In the genomic region with DNA sequence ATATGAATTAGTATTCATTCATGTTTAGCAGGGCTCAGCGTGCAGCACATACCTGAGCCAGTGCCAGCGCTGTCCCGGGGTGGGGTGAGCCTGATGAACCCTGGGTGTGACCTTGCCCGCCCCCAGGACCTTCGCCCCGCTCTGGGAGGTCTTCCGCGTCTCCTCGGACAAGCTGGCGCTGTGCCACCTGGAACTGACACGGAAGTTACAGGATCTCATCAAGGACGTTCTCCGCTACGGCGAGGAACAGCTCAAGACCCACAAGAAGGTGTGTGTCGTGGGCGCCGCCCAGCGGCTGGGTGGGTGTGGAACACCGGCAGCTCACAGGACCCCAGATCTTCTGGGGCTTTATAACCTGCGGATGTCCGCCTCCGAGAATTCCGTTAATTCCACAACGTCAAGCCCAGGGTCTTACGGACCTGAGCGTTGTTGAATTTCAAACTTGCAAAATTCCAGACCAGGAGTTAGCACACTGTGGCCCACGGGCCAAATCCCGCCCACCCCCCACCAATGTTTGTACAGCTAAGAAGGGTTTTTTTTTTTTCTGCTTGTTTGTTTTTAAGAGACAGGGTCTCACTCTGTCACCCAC, we compare ENCODE assay signal across 9 cellular contexts. TPM values are rescaled to one million over a fixed set of nuclear protein-coding genes. Genes with fewer than 3 reads are reported as not detected.
DNase-seq lines count a peak whose midpoint lies in the region; ATAC-seq, FAIRE-seq and TF ChIP-seq lines count a peak whose summit lies in the region.
"Had no signal": no experiment of that assay in that cellular context is flagged by ENCODE, and none has a peak within 500 bp of the region (broad histone marks: within the 10 kb centered on the region; RNA-seq: fewer than 3 reads in every experiment).

No MANE protein-coding gene starts in this region.

- intact Hi-C loops in pancreas (cut with DNase I): no loop called here

- ATAC-seq in pancreas (peak; percentile 86 to 96 (median 95)), HG03342 (IDR thresholded peaks at IDR 0.05; ENCODE audit: unreplicated experiment) (no peak), GM21390 (IDR thresholded peaks at IDR 0.05; ENCODE audit: unreplicated experiment) (no peak)

- H3K27me3 ChIP-seq in ACC112 (ENCODE audit: insufficient read depth, low read length): no peaks in the 10 kb centered on the region
- H3K27me3 ChIP-seq in cardiac muscle cell: no peaks in the 10 kb centered on the region
- no peaks in the 10 kb centered on the region for H3K27me3 ChIP-seq in pancreas

- H2AFZ ChIP-seq in ACC112 (ENCODE audit: low read length, unreplicated experiment): no peak overlapping the region

- DNase-seq in NCI-H226: peak; percentile 79
- DNase-seq in activated T-cell treated with anti-CD3 and anti-CD28 coated beads, Interleukin-2, amount 50 U/mL, for 48 hours: peak; percentile 55 to 61
- peak; percentile 88 to 92 for DNase-seq in cardiac muscle cell (ENCODE audit: low read depth in 1 of 2, low spot score in 1 of 2)
- peak; percentile 70 to 94 (median 84) for DNase-seq in pancreas

- peaks cover 3% of the 10 kb centered on the region for H3K4me1 ChIP-seq in ACC112 (ENCODE audit: control insufficient read depth, insufficient read depth, low read length, unreplicated experiment)
- no peaks in the 10 kb centered on the region for H3K4me1 ChIP-seq in cardiac muscle cell (ENCODE audit: low read depth)
- peaks cover 0 to 3% (median 0%) of the 10 kb centered on the region in 3 donors for H3K4me1 ChIP-seq in pancreas

- no peaks in the 10 kb centered on the region for H3K36me3 ChIP-seq in ACC112 (ENCODE audit: insufficient read depth, low read length)
- H3K36me3 ChIP-seq in cardiac muscle cell: no peaks in the 10 kb centered on the region
- H3K36me3 ChIP-seq in pancreas: no peaks in the 10 kb centered on the region

- no peak for FAIRE-seq in pancreas (lab: Jason Lieb, UNC)

- H3K27ac ChIP-seq in ACC112 (ENCODE audit: low read depth, low read length) (no peak overlapping the region), cardiac muscle cell (no peak overlapping the region), pancreas (no peak overlapping the region)

- TF ChIP-seq CTCF in GM12873 (IDR thresholded peaks at IDR 0.05; ENCODE audit: insufficient read depth, low read depth, low read length, missing control alignments) (peak; percentile 69), cardiac muscle cell (IDR thresholded peaks at IDR 0.05; ENCODE audit: low read depth, low read length) (peak; percentile 98), pancreas (IDR thresholded peaks at IDR 0.05) (peak; percentile 45 to 82 (median 71))

- H3K9me3 ChIP-seq in cardiac muscle cell (ENCODE audit: low read depth) (no peaks in the 10 kb centered on the region), pancreas (no peaks in the 10 kb centered on the region)

- H3K4me3 ChIP-seq in ACC112 (ENCODE audit: low read depth, low read length) (peak overlapping the region; percentile 62; the same call in 1 of the 2 replicates), cardiac muscle cell (no peak overlapping the region), pancreas (peak overlapping the region in 1 of 4 donors; percentile 26)

- WGBS in pancreas, 2 donors: 1 to 2% methylated on average over 29 of the region's 29 CpGs

- no peaks in the 10 kb centered on the region for H3K79me2 ChIP-seq in ACC112 (ENCODE audit: control insufficient read depth, insufficient read depth, low read length, unreplicated experiment)

RNA-seq across cellular contexts. Expression of a gene that starts 15.4 kb away (rescaled TPM):
- total RNA-seq in cardiac muscle cell (1.8 and 3.1 TPM in 2 replicates), pancreas (1 to 10 TPM in 3 of 6 donors, under 1 TPM in 3; 0.43 to 2.5 (median 1.2) TPM)
- polyA plus RNA-seq in cardiac muscle cell (2.5 and 4.3 TPM in 2 replicates), pancreas (1 to 10 TPM; 1.3 to 1.4 TPM)

RNA-seq across cellular contexts. Expression of a gene that starts 28.3 kb away (rescaled TPM):
- total RNA-seq in cardiac muscle cell (not detected in 2 replicates), pancreas (1 to 10 TPM; 2.1 to 6.0 (median 3.9) TPM)
- polyA plus RNA-seq in cardiac muscle cell (0.55 TPM in 1 of 2 replicates, not detected in the other), pancreas (1 to 10 TPM; 1.7 to 2.6 TPM)
- total RNA-seq: glomerular endothelial cell had no signal

RNA-seq across cellular contexts. Expression of a gene that starts 47.4 kb away (rescaled TPM):
- total RNA-seq in cardiac muscle cell (48.6 and 61.7 TPM in 2 replicates), pancreas (10 to 100 TPM; 13.9 to 35.6 (median 21.3) TPM)
- polyA plus RNA-seq in cardiac muscle cell (60.4 and 73.9 TPM in 2 replicates), pancreas (10 to 100 TPM; 22.1 to 22.4 TPM)

RNA-seq across cellular contexts. Expression of a gene that starts 54.7 kb away (rescaled TPM):
- 0.25 and 0.63 TPM in 2 replicates for total RNA-seq in cardiac muscle cell
- polyA plus RNA-seq in cardiac muscle cell: 0.47 TPM in 1 of 2 replicates, not detected in the other
- not detected for total RNA-seq in pancreas
- not detected for polyA plus RNA-seq in pancreas
- total RNA-seq: glomerular endothelial cell had no signal

Comparison
In these comparisons a context has a peak if more than half of its experiments do, and no peak if none do; other contexts are left out.
1. ATAC-seq: peak in pancreas (4 of 4); none in HG03342 (single experiment) and GM21390 (single experiment).
2. Peak in every context shown above with its lines, with median percentiles within 50 percentile points of each other: CTCF ChIP-seq and DNase-seq.